ENCODE assay signal across 11 cellular contexts in genomic region chr1:212595229-212595628, GRCh38. TPM values are rescaled to one million over a fixed set of nuclear protein-coding genes. Genes with fewer than 3 reads are reported as not detected.
DNase-seq lines count a peak whose midpoint lies in the region; ATAC-seq, FAIRE-seq and TF ChIP-seq lines count a peak whose summit lies in the region.
"Had no signal": no experiment of that assay in that cellular context is flagged by ENCODE, and none has a peak within 500 bp of the region (broad histone marks: within the 10 kb centered on the region; RNA-seq: fewer than 3 reads in every experiment).

No MANE protein-coding gene starts in this region.

- H3K4me1 ChIP-seq in SJSA1 (replicated peaks): peaks cover 22% of the 10 kb centered on the region
- H3K4me1 ChIP-seq in endothelial cell of umbilical vein (ENCODE audit: control insufficient read depth, extremely low read depth, insufficient read depth, low read length): peaks cover 15% of the 10 kb centered on the region
- no peaks in the 10 kb centered on the region for H3K4me1 ChIP-seq in vagina
- no peaks in the 10 kb centered on the region for H3K4me1 ChIP-seq in aorta (ENCODE audit: control insufficient read depth in 1 of 2, insufficient read depth in 2 of 2, low read length in 2 of 2)

- H3K27ac ChIP-seq in SJSA1: peak overlapping the region; percentile 100
- H3K27ac ChIP-seq in endothelial cell of umbilical vein (ENCODE audit: insufficient read depth, low read depth, low read length): peak overlapping the region; percentile 99
- H3K27ac ChIP-seq in vagina: no peak overlapping the region
- peak overlapping the region in 1 of 2 donors; percentile 48 for H3K27ac ChIP-seq in aorta (ENCODE audit: low read depth in 1 of 2, low read length in 2 of 2)
- H3K27ac ChIP-seq: VCaP had no signal

- H3K4me1 Mint-ChIP-seq in activated T-cell treated with anti-CD3 and anti-CD28 coated beads, Interleukin-2, amount 50 U/mL, for 24 hours (ENCODE audit: low read depth): peaks cover 38% of the 10 kb centered on the region
- H3K4me1 Mint-ChIP-seq in activated T-cell treated with anti-CD3 and anti-CD28 coated beads, Interleukin-2, amount 50 U/mL, for 4 hours (ENCODE audit: low read depth): peaks cover 25% of the 10 kb centered on the region
- peaks cover 15% of the 10 kb centered on the region for H3K4me1 Mint-ChIP-seq in stimulated activated memory B cell treated with anti-CD40 and anti-IgM and Interleukin-4, amounts not matched to agents 10 μg/mL and 1 μg/mL and 100 μg/mL, for 72 hours

- CTCF ChIA-PET in endothelial cell of umbilical vein (lab: Charles Lee): interaction anchor here (1.3 to 2.4 kb wide), 2 partner anchors 14 to 118 kb away, joined by 3 to 21 read pairs; no protein-coding TSS in a partner anchor

- DNase-seq in activated T-cell treated with anti-CD3 and anti-CD28 coated beads, Interleukin-2, amount 50 U/mL, for 24 hours: no peak
- no peak for DNase-seq in activated T-cell treated with anti-CD3 and anti-CD28 coated beads, Interleukin-2, amount 50 U/mL, for 4 hours
- DNase-seq in SJSA1 (ENCODE audit: low read depth in 1 of 2, low spot score in 2 of 2): no peak
- DNase-seq in endothelial cell of umbilical vein (ENCODE audit: low read depth, low spot score): no peak
- DNase-seq in vagina (ENCODE audit: extremely low spot score in 2 of 2): no peak
- no peak for DNase-seq in aorta
- DNase-seq: naive B cell had no signal

- no peak overlapping the region for H3K4me3 Mint-ChIP-seq in activated T-cell treated with anti-CD3 and anti-CD28 coated beads, Interleukin-2, amount 50 U/mL, for 24 hours
- no peak overlapping the region for H3K4me3 Mint-ChIP-seq in activated T-cell treated with anti-CD3 and anti-CD28 coated beads, Interleukin-2, amount 50 U/mL, for 4 hours
- no peak overlapping the region for H3K4me3 Mint-ChIP-seq in stimulated activated memory B cell treated with anti-CD40 and anti-IgM and Interleukin-4, amounts not matched to agents 10 μg/mL and 1 μg/mL and 100 μg/mL, for 72 hours

- H3K9me1 ChIP-seq in endothelial cell of umbilical vein (replicated peaks; ENCODE audit: control insufficient read depth, extremely low read depth, insufficient read depth, low read length): no peaks in the 10 kb centered on the region

- H2AFZ ChIP-seq in endothelial cell of umbilical vein (ENCODE audit: low read depth, low read length): peak overlapping the region; percentile 56

- dilution Hi-C loops in endothelial cell of umbilical vein (cut with MboI; ENCODE audit: extremely low pct_ligation_motif_present, low sequenced_read_pairs): no loop called here

- WGBS in aorta, 2 donors: 92 to 98% methylated on average over 8 of the region's 8 CpGs

- H3K9me3 ChIP-seq in SJSA1 (replicated peaks) (no peaks in the 10 kb centered on the region), endothelial cell of umbilical vein (replicated peaks; ENCODE audit: control insufficient read depth, insufficient read depth, low read length) (no peaks in the 10 kb centered on the region), vagina (no peaks in the 10 kb centered on the region), aorta (ENCODE audit: control insufficient read depth, low read length) (no peaks in the 10 kb centered on the region)

- H3K9ac ChIP-seq in endothelial cell of umbilical vein (replicated peaks; ENCODE audit: extremely low read depth, insufficient read depth, low read length): peak overlapping the region; percentile 95

- POLR2A ChIA-PET in endothelial cell of umbilical vein (lab: Charles Lee): interaction anchor here (0.6 to 1.0 kb wide), 2 partner anchors 13 to 14 kb away, joined by 3 to 6 read pairs; partner anchors contain the start of gene ATF3

- no peak for FAIRE-seq in endothelial cell of umbilical vein (lab: Jason Lieb, UNC)

- H3K4me3 ChIP-seq in SJSA1 (no peak overlapping the region), endothelial cell of umbilical vein (replicated peaks in 1 of 3; ENCODE audit: insufficient read depth in 1 of 3, low read depth in 1 of 3, low read length in 3 of 3) (no peak overlapping the region), vagina (no peak overlapping the region), aorta (ENCODE audit: low read length in 2 of 2) (no peak overlapping the region)

- no peaks in the 10 kb centered on the region for H4K20me1 ChIP-seq in endothelial cell of umbilical vein (replicated peaks; ENCODE audit: control insufficient read depth, extremely low read depth, insufficient read depth, low read length)

- peaks cover 10% of the 10 kb centered on the region for H3K27me3 Mint-ChIP-seq in activated T-cell treated with anti-CD3 and anti-CD28 coated beads, Interleukin-2, amount 50 U/mL, for 24 hours
- H3K27me3 Mint-ChIP-seq in activated T-cell treated with anti-CD3 and anti-CD28 coated beads, Interleukin-2, amount 50 U/mL, for 4 hours (ENCODE audit: low read depth): peaks cover 9% of the 10 kb centered on the region
- peaks cover 6% of the 10 kb centered on the region for H3K27me3 Mint-ChIP-seq in stimulated activated memory B cell treated with anti-CD40 and anti-IgM and Interleukin-4, amounts not matched to agents 10 μg/mL and 1 μg/mL and 100 μg/mL, for 72 hours

- TF ChIP-seq POLR2A in endothelial cell of umbilical vein (IDR thresholded peaks at IDR 0.05; ENCODE audit: low read depth, low read length): no peak
- TF ChIP-seq POLR2A in vagina (IDR thresholded peaks at IDR 0.05): no peak
- TF ChIP-seq POLR2A in GM18505 (IDR thresholded peaks at IDR 0.05; ENCODE audit: borderline replicate concordance, extremely low read depth, insufficient read depth, insufficient read length): no peak

- no peak for TF ChIP-seq CTCF in endothelial cell of umbilical vein (IDR thresholded peaks at IDR 0.05; ENCODE audit: extremely low read depth in 1 of 2, insufficient read depth in 1 of 2, low read depth in 1 of 2, low read length in 2 of 2)
- TF ChIP-seq CTCF in vagina (IDR thresholded peaks at IDR 0.05): no peak

- H3K9me3 Mint-ChIP-seq in activated T-cell treated with anti-CD3 and anti-CD28 coated beads, Interleukin-2, amount 50 U/mL, for 24 hours: no peaks in the 10 kb centered on the region
- no peaks in the 10 kb centered on the region for H3K9me3 Mint-ChIP-seq in activated T-cell treated with anti-CD3 and anti-CD28 coated beads, Interleukin-2, amount 50 U/mL, for 4 hours
- H3K9me3 Mint-ChIP-seq in stimulated activated memory B cell treated with anti-CD40 and anti-IgM and Interleukin-4, amounts not matched to agents 10 μg/mL and 1 μg/mL and 100 μg/mL, for 72 hours: no peaks in the 10 kb centered on the region
- H3K9me3 Mint-ChIP-seq: immature natural killer cell, naive B cell had no signal

- no TSS peak for BruUV-seq in endothelial cell of umbilical vein (replicated peaks; lab: Mats Ljungman, UMichigan)

- H3K36me3 Mint-ChIP-seq in activated T-cell treated with anti-CD3 and anti-CD28 coated beads, Interleukin-2, amount 50 U/mL, for 24 hours (ENCODE audit: low read depth): no peaks in the 10 kb centered on the region
- H3K36me3 Mint-ChIP-seq in activated T-cell treated with anti-CD3 and anti-CD28 coated beads, Interleukin-2, amount 50 U/mL, for 4 hours (ENCODE audit: insufficient read depth): no peaks in the 10 kb centered on the region
- H3K36me3 Mint-ChIP-seq in stimulated activated memory B cell treated with anti-CD40 and anti-IgM and Interleukin-4, amounts not matched to agents 10 μg/mL and 1 μg/mL and 100 μg/mL, for 72 hours: no peaks in the 10 kb centered on the region
- H3K36me3 Mint-ChIP-seq: immature natural killer cell, naive B cell had no signal

- intact Hi-C loops in endothelial cell of umbilical vein (cut with micrococcal nuclease): no loop called here
- intact Hi-C loops in vagina (cut with DNase I): no loop called here
- intact Hi-C loops in aorta (cut with DNase I): no loop called here

- H3K27me3 ChIP-seq in SJSA1 (replicated peaks) (no peaks in the 10 kb centered on the region), endothelial cell of umbilical vein (ENCODE audit: control insufficient read depth in 2 of 2, insufficient read depth in 2 of 2, low read length in 2 of 2) (peaks cover 10 to 11% of the 10 kb centered on the region in 2 experiments), vagina (no peaks in the 10 kb centered on the region), aorta (ENCODE audit: control insufficient read depth in 1 of 2, insufficient read depth in 2 of 2, low read length in 1 of 2) (no peaks in the 10 kb centered on the region)

- H3K27ac Mint-ChIP-seq in activated T-cell treated with anti-CD3 and anti-CD28 coated beads, Interleukin-2, amount 50 U/mL, for 24 hours: peak overlapping the region; percentile 94
- peak overlapping the region; percentile 79 for H3K27ac Mint-ChIP-seq in stimulated activated memory B cell treated with anti-CD40 and anti-IgM and Interleukin-4, amounts not matched to agents 10 μg/mL and 1 μg/mL and 100 μg/mL, for 72 hours

- H3K79me2 ChIP-seq in endothelial cell of umbilical vein (ENCODE audit: control insufficient read depth, insufficient read depth, low read length): no peaks in the 10 kb centered on the region

- no peak for ATAC-seq in activated T-cell treated with anti-CD3 and anti-CD28 coated beads, Interleukin-2, amount 50 U/mL, for 4 hours
- no peak for ATAC-seq in stimulated activated memory B cell treated with anti-CD40 and anti-IgM and Interleukin-4, amounts not matched to agents 10 μg/mL and 1 μg/mL and 100 μg/mL, for 72 hours
- ATAC-seq in GM18505 (IDR thresholded peaks at IDR 0.05; ENCODE audit: unreplicated experiment) (no peak), aorta (ENCODE audit: low FRiP score) (no peak)

- no peaks in the 10 kb centered on the region for H3K36me3 ChIP-seq in SJSA1
- H3K36me3 ChIP-seq in endothelial cell of umbilical vein (ENCODE audit: control insufficient read depth in 2 of 2, extremely low read depth in 1 of 2, insufficient read depth in 2 of 2, low read length in 2 of 2): no peaks in the 10 kb centered on the region
- no peaks in the 10 kb centered on the region for H3K36me3 ChIP-seq in vagina
- no peaks in the 10 kb centered on the region for H3K36me3 ChIP-seq in aorta (ENCODE audit: control insufficient read depth in 1 of 2, insufficient read depth in 2 of 2, low read length in 1 of 2)

- peak overlapping the region; percentile 78 for H3K4me2 ChIP-seq in endothelial cell of umbilical vein (ENCODE audit: insufficient read depth, low read length)

RNA-seq across cellular contexts. Expression of gene ATF3, which starts 13.3 kb away (rescaled TPM):
- total RNA-seq in activated T-cell treated with anti-CD3 and anti-CD28 coated beads, Interleukin-2, amount 50 U/mL, for 4 hours: 10 to 100 TPM; 14.8 to 27.2 (median 16.8) TPM
- 10.1 and 14.9 TPM in 2 replicates for total RNA-seq in SJSA1 (2014; rRNA removed; shearing (Covaris generic))
- total RNA-seq in endothelial cell of umbilical vein: 6.1 and 10.7 TPM in 2 replicates
- 16.6 and 17.1 TPM in 2 replicates for polyA plus RNA-seq in endothelial cell of umbilical vein
- polyA plus RNA-seq in endothelial cell of umbilical vein (2011; cell fraction: cytosol; rRNA removed): 15.0 and 27.2 TPM in 2 replicates
- 112 and 144 TPM in 2 replicates for polyA plus RNA-seq in endothelial cell of umbilical vein (2011; cell fraction: nucleus; rRNA removed)
- polyA plus RNA-seq in endothelial cell of umbilical vein (2012): 20.5 and 21.1 TPM in 2 replicates
- 21.1 and 35.4 TPM in 2 replicates for polyA minus RNA-seq in endothelial cell of umbilical vein
- 24.9 TPM for polyA minus RNA-seq in endothelial cell of umbilical vein (2011; cell fraction: cytosol; rRNA and poly(A)+ RNA removed)
- 91.9 and 95.5 TPM in 2 replicates for polyA minus RNA-seq in endothelial cell of umbilical vein (2011; cell fraction: nucleus; rRNA and poly(A)+ RNA removed)
- 34.9 TPM for total RNA-seq in vagina
- total RNA-seq in aorta: 100 to 1,000 TPM in 1 of 2 donors, 10 to 100 TPM in 1; 28.1 to 265 TPM
- 10 to 100 TPM; 22.7 to 60.9 TPM for polyA plus RNA-seq in aorta
